In the genomic region with DNA sequence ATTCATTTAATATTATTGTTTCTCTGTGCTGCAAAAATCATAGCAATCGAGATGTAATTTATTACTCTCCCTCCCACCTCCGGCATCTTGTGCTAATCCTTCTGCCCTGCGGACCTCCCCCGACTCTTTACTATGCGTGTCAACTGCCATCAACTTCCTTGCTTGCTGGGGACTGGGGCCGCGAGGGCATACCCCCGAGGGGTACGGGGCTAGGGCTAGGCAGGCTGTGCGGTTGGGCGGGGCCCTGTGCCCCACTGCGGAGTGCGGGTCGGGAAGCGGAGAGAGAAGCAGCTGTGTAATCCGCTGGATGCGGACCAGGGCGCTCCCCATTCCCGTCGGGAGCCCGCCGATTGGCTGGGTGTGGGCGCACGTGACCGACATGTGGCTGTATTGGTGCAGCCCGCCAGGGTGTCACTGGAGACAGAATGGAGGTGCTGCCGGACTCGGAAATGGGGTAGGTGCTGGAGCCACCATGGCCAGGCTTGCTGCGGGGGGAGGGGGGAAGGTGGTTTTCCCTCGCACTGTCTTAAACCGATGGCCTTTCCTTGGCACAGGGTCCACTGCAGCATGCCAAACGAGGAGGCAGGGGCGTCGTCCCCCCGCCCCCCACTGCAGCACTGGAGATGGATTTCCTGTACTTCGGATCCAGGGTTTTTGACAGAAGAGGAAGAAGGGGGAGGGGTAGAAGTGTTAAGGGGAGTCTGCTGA, we compare ENCODE assay signal across 1 cellular context.
TF ChIP-seq lines count a peak whose summit lies in the region.

A gene (plus strand): TSS at position 414 of the 708 bp plus-strand sequence. CDS start 17,006 bp downstream, outside the sequence.

TF ChIP-seq in HepG2, 621 proteins besides CTCF, POLR2A, EP300 and RAD21 (continued from another document and continues in another):
- TF ChIP-seq, protein P1, sequence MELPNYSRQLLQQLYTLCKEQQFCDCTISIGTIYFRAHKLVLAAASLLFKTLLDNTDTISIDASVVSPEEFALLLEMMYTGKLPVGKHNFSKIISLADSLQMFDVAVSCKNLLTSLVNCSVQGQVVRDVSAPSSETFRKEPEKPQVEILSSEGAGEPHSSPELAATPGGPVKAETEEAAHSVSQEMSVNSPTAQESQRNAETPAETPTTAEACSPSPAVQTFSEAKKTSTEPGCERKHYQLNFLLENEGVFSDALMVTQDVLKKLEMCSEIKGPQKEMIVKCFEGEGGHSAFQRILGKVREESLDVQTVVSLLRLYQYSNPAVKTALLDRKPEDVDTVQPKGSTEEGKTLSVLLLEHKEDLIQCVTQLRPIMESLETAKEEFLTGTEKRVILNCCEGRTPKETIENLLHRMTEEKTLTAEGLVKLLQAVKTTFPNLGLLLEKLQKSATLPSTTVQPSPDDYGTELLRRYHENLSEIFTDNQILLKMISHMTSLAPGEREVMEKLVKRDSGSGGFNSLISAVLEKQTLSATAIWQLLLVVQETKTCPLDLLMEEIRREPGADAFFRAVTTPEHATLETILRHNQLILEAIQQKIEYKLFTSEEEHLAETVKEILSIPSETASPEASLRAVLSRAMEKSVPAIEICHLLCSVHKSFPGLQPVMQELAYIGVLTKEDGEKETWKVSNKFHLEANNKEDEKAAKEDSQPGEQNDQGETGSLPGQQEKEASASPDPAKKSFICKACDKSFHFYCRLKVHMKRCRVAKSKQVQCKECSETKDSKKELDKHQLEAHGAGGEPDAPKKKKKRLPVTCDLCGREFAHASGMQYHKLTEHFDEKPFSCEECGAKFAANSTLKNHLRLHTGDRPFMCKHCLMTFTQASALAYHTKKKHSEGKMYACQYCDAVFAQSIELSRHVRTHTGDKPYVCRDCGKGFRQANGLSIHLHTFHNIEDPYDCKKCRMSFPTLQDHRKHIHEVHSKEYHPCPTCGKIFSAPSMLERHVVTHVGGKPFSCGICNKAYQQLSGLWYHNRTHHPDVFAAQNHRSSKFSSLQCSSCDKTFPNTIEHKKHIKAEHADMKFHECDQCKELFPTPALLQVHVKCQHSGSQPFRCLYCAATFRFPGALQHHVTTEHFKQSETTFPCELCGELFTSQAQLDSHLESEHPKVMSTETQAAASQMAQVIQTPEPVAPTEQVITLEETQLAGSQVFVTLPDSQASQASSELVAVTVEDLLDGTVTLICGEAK (IDR thresholded peaks at IDR 0.05) = no peak
- TF ChIP-seq, protein P1 (CRISPR knock-in tag; IDR thresholded peaks at IDR 0.05) = no peak
- TF ChIP-seq CENPT (CRISPR knock-in tag; IDR thresholded peaks at IDR 0.05; ENCODE audit: low read depth) = no peak
- TF ChIP-seq ZNF780A (CRISPR knock-in tag; IDR thresholded peaks at IDR 0.05) = no peak
- 0 out of 2 replicates have a peak, but pooled peaks have one; percentile 42 for TF ChIP-seq HDAC1 (CRISPR knock-in tag; IDR thresholded peaks at IDR 0.05)
- TF ChIP-seq TBL1XR1 (IDR thresholded peaks at IDR 0.05; ENCODE audit: borderline replicate concordance, low read length, partially characterized antibody) = no peak
- TF ChIP-seq, protein P2, sequence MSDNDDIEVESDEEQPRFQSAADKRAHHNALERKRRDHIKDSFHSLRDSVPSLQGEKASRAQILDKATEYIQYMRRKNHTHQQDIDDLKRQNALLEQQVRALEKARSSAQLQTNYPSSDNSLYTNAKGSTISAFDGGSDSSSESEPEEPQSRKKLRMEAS (IDR thresholded peaks at IDR 0.05) = peak; percentile 82
- TF ChIP-seq ZBTB20 (CRISPR knock-in tag; IDR thresholded peaks at IDR 0.05; ENCODE audit: borderline replicate concordance, low read depth) = peak; percentile 21; the same call in 1 of the 2 replicates
- TF ChIP-seq, protein P3, sequence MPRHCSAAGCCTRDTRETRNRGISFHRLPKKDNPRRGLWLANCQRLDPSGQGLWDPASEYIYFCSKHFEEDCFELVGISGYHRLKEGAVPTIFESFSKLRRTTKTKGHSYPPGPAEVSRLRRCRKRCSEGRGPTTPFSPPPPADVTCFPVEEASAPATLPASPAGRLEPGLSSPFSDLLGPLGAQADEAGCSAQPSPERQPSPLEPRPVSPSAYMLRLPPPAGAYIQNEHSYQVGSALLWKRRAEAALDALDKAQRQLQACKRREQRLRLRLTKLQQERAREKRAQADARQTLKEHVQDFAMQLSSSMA (CRISPR knock-in tag; IDR thresholded peaks at IDR 0.05) = no peak
- TF ChIP-seq HOXA3 (CRISPR knock-in tag; IDR thresholded peaks at IDR 0.05) = 0 out of 2 replicates have a peak, but pooled peaks have one; percentile 35
- TF ChIP-seq NR3C1 (CRISPR knock-in tag; IDR thresholded peaks at IDR 0.05) = no peak
- no peak for TF ChIP-seq ZSCAN30 (CRISPR knock-in tag; IDR thresholded peaks at IDR 0.05)
- TF ChIP-seq ZNF564 (CRISPR knock-in tag; IDR thresholded peaks at IDR 0.05) = 0 out of 2 replicates have a peak, but pooled peaks have one; percentile 35
- TF ChIP-seq ZNF788 (CRISPR knock-in tag; IDR thresholded peaks at IDR 0.05; ENCODE audit: borderline replicate concordance) = peak; percentile 44; the same call in 1 of the 2 replicates
- TF ChIP-seq, protein P4, sequence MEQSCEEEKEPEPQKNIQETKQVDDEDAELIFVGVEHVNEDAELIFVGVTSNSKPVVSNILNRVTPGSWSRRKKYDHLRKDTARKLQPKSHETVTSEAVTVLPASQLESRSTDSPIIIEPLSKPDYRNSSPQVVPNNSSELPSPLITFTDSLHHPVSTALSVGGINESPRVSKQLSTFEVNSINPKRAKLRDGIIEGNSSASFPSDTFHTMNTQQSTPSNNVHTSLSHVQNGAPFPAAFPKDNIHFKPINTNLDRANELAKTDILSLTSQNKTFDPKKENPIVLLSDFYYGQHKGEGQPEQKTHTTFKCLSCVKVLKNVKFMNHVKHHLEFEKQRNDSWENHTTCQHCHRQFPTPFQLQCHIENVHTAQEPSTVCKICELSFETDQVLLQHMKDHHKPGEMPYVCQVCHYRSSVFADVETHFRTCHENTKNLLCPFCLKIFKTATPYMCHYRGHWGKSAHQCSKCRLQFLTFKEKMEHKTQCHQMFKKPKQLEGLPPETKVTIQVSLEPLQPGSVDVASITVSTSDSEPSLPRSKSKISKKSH (CRISPR knock-in tag; IDR thresholded peaks at IDR 0.05; ENCODE audit: borderline replicate concordance) = 0 out of 2 replicates have a peak, but pooled peaks have one; percentile 45
- TF ChIP-seq, protein P5, sequence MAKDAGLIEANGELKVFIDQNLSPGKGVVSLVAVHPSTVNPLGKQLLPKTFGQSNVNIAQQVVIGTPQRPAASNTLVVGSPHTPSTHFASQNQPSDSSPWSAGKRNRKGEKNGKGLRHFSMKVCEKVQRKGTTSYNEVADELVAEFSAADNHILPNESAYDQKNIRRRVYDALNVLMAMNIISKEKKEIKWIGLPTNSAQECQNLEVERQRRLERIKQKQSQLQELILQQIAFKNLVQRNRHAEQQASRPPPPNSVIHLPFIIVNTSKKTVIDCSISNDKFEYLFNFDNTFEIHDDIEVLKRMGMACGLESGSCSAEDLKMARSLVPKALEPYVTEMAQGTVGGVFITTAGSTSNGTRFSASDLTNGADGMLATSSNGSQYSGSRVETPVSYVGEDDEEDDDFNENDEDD (CRISPR knock-in tag; IDR thresholded peaks at IDR 0.05; ENCODE audit: borderline replicate concordance) = peak; percentile 60; the same call in 1 of the 2 replicates
- TF ChIP-seq KMT2A (CRISPR knock-in tag; IDR thresholded peaks at IDR 0.05) = 0 out of 2 replicates have a peak, but pooled peaks have one; percentile 22
- no peak for TF ChIP-seq FOXJ3 (CRISPR knock-in tag; IDR thresholded peaks at IDR 0.05; ENCODE audit: borderline replicate concordance)
- TF ChIP-seq, protein P6, sequence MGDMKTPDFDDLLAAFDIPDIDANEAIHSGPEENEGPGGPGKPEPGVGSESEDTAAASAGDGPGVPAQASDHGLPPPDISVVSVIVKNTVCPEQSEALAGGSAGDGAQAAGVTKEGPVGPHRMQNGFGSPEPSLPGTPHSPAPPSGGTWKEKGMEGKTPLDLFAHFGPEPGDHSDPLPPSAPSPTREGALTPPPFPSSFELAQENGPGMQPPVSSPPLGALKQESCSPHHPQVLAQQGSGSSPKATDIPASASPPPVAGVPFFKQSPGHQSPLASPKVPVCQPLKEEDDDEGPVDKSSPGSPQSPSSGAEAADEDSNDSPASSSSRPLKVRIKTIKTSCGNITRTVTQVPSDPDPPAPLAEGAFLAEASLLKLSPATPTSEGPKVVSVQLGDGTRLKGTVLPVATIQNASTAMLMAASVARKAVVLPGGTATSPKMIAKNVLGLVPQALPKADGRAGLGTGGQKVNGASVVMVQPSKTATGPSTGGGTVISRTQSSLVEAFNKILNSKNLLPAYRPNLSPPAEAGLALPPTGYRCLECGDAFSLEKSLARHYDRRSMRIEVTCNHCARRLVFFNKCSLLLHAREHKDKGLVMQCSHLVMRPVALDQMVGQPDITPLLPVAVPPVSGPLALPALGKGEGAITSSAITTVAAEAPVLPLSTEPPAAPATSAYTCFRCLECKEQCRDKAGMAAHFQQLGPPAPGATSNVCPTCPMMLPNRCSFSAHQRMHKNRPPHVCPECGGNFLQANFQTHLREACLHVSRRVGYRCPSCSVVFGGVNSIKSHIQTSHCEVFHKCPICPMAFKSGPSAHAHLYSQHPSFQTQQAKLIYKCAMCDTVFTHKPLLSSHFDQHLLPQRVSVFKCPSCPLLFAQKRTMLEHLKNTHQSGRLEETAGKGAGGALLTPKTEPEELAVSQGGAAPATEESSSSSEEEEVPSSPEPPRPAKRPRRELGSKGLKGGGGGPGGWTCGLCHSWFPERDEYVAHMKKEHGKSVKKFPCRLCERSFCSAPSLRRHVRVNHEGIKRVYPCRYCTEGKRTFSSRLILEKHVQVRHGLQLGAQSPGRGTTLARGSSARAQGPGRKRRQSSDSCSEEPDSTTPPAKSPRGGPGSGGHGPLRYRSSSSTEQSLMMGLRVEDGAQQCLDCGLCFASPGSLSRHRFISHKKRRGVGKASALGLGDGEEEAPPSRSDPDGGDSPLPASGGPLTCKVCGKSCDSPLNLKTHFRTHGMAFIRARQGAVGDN (CRISPR knock-in tag; IDR thresholded peaks at IDR 0.05) = peak; percentile 89
- peak; percentile 67; the same call in 1 of the 2 replicates for TF ChIP-seq CCDC6 (CRISPR knock-in tag; IDR thresholded peaks at IDR 0.05)
- TF ChIP-seq, protein P7, sequence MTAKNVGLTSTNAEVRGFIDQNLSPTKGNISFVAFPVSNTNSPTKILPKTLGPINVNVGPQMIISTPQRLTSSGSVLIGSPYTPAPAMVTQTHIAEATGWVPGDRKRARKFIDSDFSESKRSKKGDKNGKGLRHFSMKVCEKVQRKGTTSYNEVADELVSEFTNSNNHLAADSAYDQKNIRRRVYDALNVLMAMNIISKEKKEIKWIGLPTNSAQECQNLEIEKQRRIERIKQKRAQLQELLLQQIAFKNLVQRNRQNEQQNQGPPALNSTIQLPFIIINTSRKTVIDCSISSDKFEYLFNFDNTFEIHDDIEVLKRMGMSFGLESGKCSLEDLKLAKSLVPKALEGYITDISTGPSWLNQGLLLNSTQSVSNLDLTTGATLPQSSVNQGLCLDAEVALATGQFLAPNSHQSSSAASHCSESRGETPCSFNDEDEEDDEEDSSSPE (CRISPR knock-in tag; IDR thresholded peaks at IDR 0.05) = peak; percentile 41; the same call in 1 of the 2 replicates
- TF ChIP-seq, protein P8, sequence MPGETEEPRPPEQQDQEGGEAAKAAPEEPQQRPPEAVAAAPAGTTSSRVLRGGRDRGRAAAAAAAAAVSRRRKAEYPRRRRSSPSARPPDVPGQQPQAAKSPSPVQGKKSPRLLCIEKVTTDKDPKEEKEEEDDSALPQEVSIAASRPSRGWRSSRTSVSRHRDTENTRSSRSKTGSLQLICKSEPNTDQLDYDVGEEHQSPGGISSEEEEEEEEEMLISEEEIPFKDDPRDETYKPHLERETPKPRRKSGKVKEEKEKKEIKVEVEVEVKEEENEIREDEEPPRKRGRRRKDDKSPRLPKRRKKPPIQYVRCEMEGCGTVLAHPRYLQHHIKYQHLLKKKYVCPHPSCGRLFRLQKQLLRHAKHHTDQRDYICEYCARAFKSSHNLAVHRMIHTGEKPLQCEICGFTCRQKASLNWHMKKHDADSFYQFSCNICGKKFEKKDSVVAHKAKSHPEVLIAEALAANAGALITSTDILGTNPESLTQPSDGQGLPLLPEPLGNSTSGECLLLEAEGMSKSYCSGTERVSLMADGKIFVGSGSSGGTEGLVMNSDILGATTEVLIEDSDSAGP (CRISPR knock-in tag; IDR thresholded peaks at IDR 0.05; ENCODE audit: borderline replicate concordance) = peak; percentile 56
- TF ChIP-seq ZNF235 (CRISPR knock-in tag; IDR thresholded peaks at IDR 0.05; ENCODE audit: borderline replicate concordance) = no peak
- TF ChIP-seq ZKSCAN5 (CRISPR knock-in tag; IDR thresholded peaks at IDR 0.05) = no peak
- TF ChIP-seq, protein P9, sequence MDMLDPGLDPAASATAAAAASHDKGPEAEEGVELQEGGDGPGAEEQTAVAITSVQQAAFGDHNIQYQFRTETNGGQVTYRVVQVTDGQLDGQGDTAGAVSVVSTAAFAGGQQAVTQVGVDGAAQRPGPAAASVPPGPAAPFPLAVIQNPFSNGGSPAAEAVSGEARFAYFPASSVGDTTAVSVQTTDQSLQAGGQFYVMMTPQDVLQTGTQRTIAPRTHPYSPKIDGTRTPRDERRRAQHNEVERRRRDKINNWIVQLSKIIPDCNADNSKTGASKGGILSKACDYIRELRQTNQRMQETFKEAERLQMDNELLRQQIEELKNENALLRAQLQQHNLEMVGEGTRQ (IDR thresholded peaks at IDR 0.05; ENCODE audit: low read depth, low read length) = peak; percentile 90
- TF ChIP-seq, protein P9 (CRISPR knock-in tag; IDR thresholded peaks at IDR 0.05; ENCODE audit: borderline replicate concordance) = peak; percentile 95; the same call in 1 of the 2 replicates
- TF ChIP-seq TBX2 (CRISPR knock-in tag; IDR thresholded peaks at IDR 0.05; ENCODE audit: borderline replicate concordance) = peak; percentile 49; the same call in 1 of the 2 replicates
